ENCODE assay signal across 16 cellular contexts in the genomic region with DNA sequence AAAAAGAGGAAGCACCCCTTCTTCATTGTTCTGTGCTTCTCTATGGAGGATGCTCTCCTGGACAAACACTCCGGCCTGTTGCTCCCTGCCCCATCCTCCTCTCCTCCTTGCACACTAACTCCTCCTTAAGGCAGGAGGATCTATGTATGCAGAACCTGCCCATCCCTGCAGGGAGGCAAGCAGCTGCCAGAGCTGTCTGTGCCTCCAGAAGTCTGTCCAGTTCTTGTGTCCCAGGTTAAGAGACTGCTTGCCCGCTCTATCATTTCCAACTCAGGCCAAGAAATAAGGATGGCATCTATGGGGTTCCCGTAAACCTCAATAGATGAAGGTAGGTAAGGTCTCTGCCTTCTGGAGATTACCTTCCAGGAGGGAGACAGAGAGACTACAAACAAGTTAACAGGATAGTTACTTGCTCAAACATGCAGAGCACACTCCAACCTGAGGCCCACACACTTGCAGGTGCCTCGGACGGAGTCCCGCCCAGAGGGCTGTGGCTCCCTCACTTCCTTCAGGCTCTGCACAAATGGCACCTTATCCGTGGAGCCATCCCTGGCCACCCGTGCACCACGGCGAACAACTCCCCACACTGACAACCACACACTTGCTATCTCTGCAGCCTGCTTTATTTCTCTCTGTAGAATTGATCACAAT. TPM values are rescaled to one million over a fixed set of nuclear protein-coding genes. Genes with fewer than 3 reads are reported as not detected.
DNase-seq lines count a peak whose midpoint lies in the region; ATAC-seq and TF ChIP-seq lines count a peak whose summit lies in the region.
"Had no signal": no experiment of that assay in that cellular context is flagged by ENCODE, and none has a peak within 500 bp of the region (broad histone marks: within the 10 kb centered on the region; RNA-seq: fewer than 3 reads in every experiment).

No MANE protein-coding gene starts in this region.

- WGBS in heart right ventricle, 2 donors, result 93 to 95% methylated on average over 10 of the region's 10 CpGs

- BruUV-seq in A673 (replicated peaks; lab: Mats Ljungman, UMichigan), result no TSS peak

- H3K9me3 Mint-ChIP-seq in WTC11 (no peaks in the 10 kb centered on the region), neural progenitor cell (no peaks in the 10 kb centered on the region)
- H3K9me3 Mint-ChIP-seq: CD4-positive, CD25-positive, alpha-beta regulatory T cell had no signal

- no peak for TF ChIP-seq POLR2A in erythroblast (IDR thresholded peaks at IDR 0.05; ENCODE audit: low read length)

- DNase-seq in A673 (ENCODE audit: low spot score) (no peak), WTC11 (ENCODE audit: low spot score) (no peak), erythroblast (lab: John Stamatoyannopoulos, UW) (peak; percentile 31 to 76), right atrium auricular region (ENCODE audit: low spot score) (no peak), dedifferentiated amniotic fluid mesenchymal stem cell (ENCODE audit: extremely low spot score) (no peak), neural progenitor cell (ENCODE audit: low spot score) (no peak), heart right ventricle (no peak)
- DNase-seq: Calu3; CD4-positive, CD25-positive, alpha-beta regulatory T cell; H7; NCI-H1048; NCI-H146; NCI-H345; NCI-H526 treated with DMSO at 0.1 percent for 48 hours had no signal

- H3K4me2 ChIP-seq in neural progenitor cell, result no peak overlapping the region
- H3K4me2 ChIP-seq: A549 had no signal

- POLR2A ChIA-PET in A673 (lab: Charles Lee; ENCODE audit: low non-redundant PET), result no interaction called here
- POLR2A ChIA-PET in HEK293 (lab: Yijun Ruan, JAX), result no interaction called here
- POLR2A ChIA-PET in WTC11 (lab: Charles Lee), result no interaction called here

- H4K20me1 ChIP-seq in neural progenitor cell (ENCODE audit: low read depth), result peaks cover 84% of the 10 kb centered on the region

- H3K27ac ChIP-seq in A673 (ENCODE audit: low read depth, low read length, poor library complexity, severe bottlenecking), result peak overlapping the region; percentile 13
- no peak overlapping the region for H3K27ac ChIP-seq in HEK293 (ENCODE audit: extremely low read depth, low read depth, low read length)
- no peak overlapping the region for H3K27ac ChIP-seq in right atrium auricular region
- H3K27ac ChIP-seq in neural progenitor cell, result no peak overlapping the region
- peak overlapping the region in 1 of 10 donors; percentile 17 for H3K27ac ChIP-seq in heart right ventricle
- H3K27ac ChIP-seq: A549 had no signal

- H3K9me3 ChIP-seq in A673 (ENCODE audit: low read depth, low read length, poor library complexity, severe bottlenecking), result no peaks in the 10 kb centered on the region
- no peaks in the 10 kb centered on the region for H3K9me3 ChIP-seq in HEK293 (ENCODE audit: control insufficient read depth, insufficient read depth, low read depth, low read length)
- H3K9me3 ChIP-seq in right atrium auricular region, result no peaks in the 10 kb centered on the region
- H3K9me3 ChIP-seq in neural progenitor cell (ENCODE audit: low read depth), result no peaks in the 10 kb centered on the region
- no peaks in the 10 kb centered on the region for H3K9me3 ChIP-seq in heart right ventricle
- H3K9me3 ChIP-seq: A549 had no signal

- no peak overlapping the region for H3K4me3 Mint-ChIP-seq in WTC11
- H3K4me3 Mint-ChIP-seq in neural progenitor cell, result no peak overlapping the region

- TF ChIP-seq CTCF in A673 (conservative IDR thresholded peaks at IDR 0.05; ENCODE audit: low read depth, low read length) (no peak), HEK293 (tag by site-specific recombination; IDR thresholded peaks at IDR 0.05) (no peak), WTC11 (IDR thresholded peaks at IDR 0.05) (no peak), right atrium auricular region (IDR thresholded peaks at IDR 0.05) (no peak), neural progenitor cell (IDR thresholded peaks at IDR 0.05) (no peak), heart right ventricle (IDR thresholded peaks at IDR 0.05) (no peak)

- H3K27me3 ChIP-seq in A673 (replicated peaks; ENCODE audit: insufficient read depth, low read depth, low read length, poor library complexity) (no peaks in the 10 kb centered on the region), right atrium auricular region (no peaks in the 10 kb centered on the region), neural progenitor cell (no peaks in the 10 kb centered on the region), heart right ventricle (no peaks in the 10 kb centered on the region)

- H3K79me2 ChIP-seq in neural progenitor cell (ENCODE audit: low read depth), result peaks cover 80% of the 10 kb centered on the region

- H3K4me1 ChIP-seq in A673 (ENCODE audit: insufficient read depth, low read length, poor library complexity, severe bottlenecking) (peaks cover 24% of the 10 kb centered on the region), HEK293 (ENCODE audit: control insufficient read depth, insufficient read depth, low read length) (peaks cover 1% of the 10 kb centered on the region), right atrium auricular region (peaks cover 0 to 18% of the 10 kb centered on the region in 2 donors), neural progenitor cell (peaks cover 7% of the 10 kb centered on the region), heart right ventricle (peaks cover 8 to 35% (median 17%) of the 10 kb centered on the region in 9 donors)

- no peak overlapping the region for H3K9ac ChIP-seq in neural progenitor cell

- CTCF ChIA-PET in A673 (lab: Charles Lee) (no interaction called here), HEK293 (lab: Yijun Ruan, JAX) (interaction anchor here (1.2 to 2.2 kb wide), 2 partner anchors 258 to 582 kb away, joined by 3 to 10 read pairs; no protein-coding TSS in a partner anchor), WTC11 (lab: Charles Lee) (interaction anchor here (1.4 to 2.2 kb wide), 2 partner anchors 7 to 581 kb away, joined by 4 to 8 read pairs; a partner anchor contains a TSS)

- no peak overlapping the region for H3K4me3 ChIP-seq in A673 (ENCODE audit: low read depth, low read length, poor library complexity, severe bottlenecking)
- H3K4me3 ChIP-seq in HEK293 (ENCODE audit: low read depth, low read length), result no peak overlapping the region
- H3K4me3 ChIP-seq in right atrium auricular region, result no peak overlapping the region
- no peak overlapping the region for H3K4me3 ChIP-seq in neural progenitor cell
- no peak overlapping the region for H3K4me3 ChIP-seq in heart right ventricle
- H3K4me3 ChIP-seq: A549 had no signal

- H3K27me3 Mint-ChIP-seq in WTC11 (ENCODE audit: low read depth) (no peaks in the 10 kb centered on the region), neural progenitor cell (ENCODE audit: insufficient read depth, low read depth) (peaks cover 8% of the 10 kb centered on the region)
- H3K27me3 Mint-ChIP-seq: CD4-positive, CD25-positive, alpha-beta regulatory T cell had no signal

- peaks cover 7% of the 10 kb centered on the region for H3K36me3 Mint-ChIP-seq in WTC11
- peaks cover 14% of the 10 kb centered on the region for H3K36me3 Mint-ChIP-seq in neural progenitor cell

- no peaks in the 10 kb centered on the region for H3K36me3 ChIP-seq in A673 (ENCODE audit: insufficient read depth, low read length, poor library complexity, severe bottlenecking)
- peaks cover 0 to 27% of the 10 kb centered on the region in 2 experiments; a peak in 1 of 3 replicates for H3K36me3 ChIP-seq in HEK293 (ENCODE audit: control insufficient read depth in 2 of 2, insufficient read depth in 1 of 2, low read length in 2 of 2)
- H3K36me3 ChIP-seq in right atrium auricular region, result no peaks in the 10 kb centered on the region
- no peaks in the 10 kb centered on the region for H3K36me3 ChIP-seq in neural progenitor cell
- H3K36me3 ChIP-seq in heart right ventricle, result peaks cover 0 to 24% (median 0%) of the 10 kb centered on the region in 9 donors

- H3K4me1 Mint-ChIP-seq in WTC11 (peaks cover 33% of the 10 kb centered on the region), neural progenitor cell (peaks cover 16% of the 10 kb centered on the region)

- ATAC-seq in WTC11 (no peak), heart right ventricle (no peak)
- ATAC-seq: A549 had no signal

- H3K27ac Mint-ChIP-seq in WTC11, result 0 out of 2 replicates have a peak overlapping the region, but pooled peaks have one; percentile 8
- H3K27ac Mint-ChIP-seq in neural progenitor cell, result no peak overlapping the region

- no peak overlapping the region for H2AFZ ChIP-seq in neural progenitor cell (replicated peaks)

- peaks cover 26% of the 10 kb centered on the region for H3F3A ChIP-seq in neural progenitor cell (ENCODE audit: low read depth)

- intact Hi-C loops in A673 (cut with micrococcal nuclease; ENCODE audit: unreplicated experiment), result loop anchor here (5.0 to 10.0 kb wide), 3 partner anchors 162 to 929 kb away; no protein-coding TSS in a partner anchor
- intact Hi-C loops in heart right ventricle (cut with DNase I), result loop anchor here in 3 of 10 donors (5.0 kb wide), 3 partner anchors 262 to 582 kb away; no protein-coding TSS in a partner anchor

TF ChIP-seq in HEK293, 187 proteins besides CTCF, POLR2A, EP300 and RAD21:
- TF ChIP-seq GLIS2 (tag by site-specific recombination; IDR thresholded peaks at IDR 0.05) (no peak), ZBTB17 (tag by site-specific recombination; IDR thresholded peaks at IDR 0.05) (peak; percentile 68)
TF ChIP-seq in HEK293: peak in this region for 1.

TF ChIP-seq in WTC11, 78 proteins besides CTCF, POLR2A, EP300 and RAD21 (continues in another document):
- TF ChIP-seq TEAD1 (CRISPR knock-in tag; IDR thresholded peaks at IDR 0.05) (no peak), JAZF1 (CRISPR knock-in tag; IDR thresholded peaks at IDR 0.05) (no peak), TCF7 (CRISPR knock-in tag; IDR thresholded peaks at IDR 0.05; ENCODE audit: low read depth) (no peak), ELF4 (CRISPR knock-in tag; IDR thresholded peaks at IDR 0.05; ENCODE audit: low read depth) (no peak), GABPB1 (CRISPR knock-in tag; IDR thresholded peaks at IDR 0.05) (no peak)
- TF ChIP-seq, protein P1, sequence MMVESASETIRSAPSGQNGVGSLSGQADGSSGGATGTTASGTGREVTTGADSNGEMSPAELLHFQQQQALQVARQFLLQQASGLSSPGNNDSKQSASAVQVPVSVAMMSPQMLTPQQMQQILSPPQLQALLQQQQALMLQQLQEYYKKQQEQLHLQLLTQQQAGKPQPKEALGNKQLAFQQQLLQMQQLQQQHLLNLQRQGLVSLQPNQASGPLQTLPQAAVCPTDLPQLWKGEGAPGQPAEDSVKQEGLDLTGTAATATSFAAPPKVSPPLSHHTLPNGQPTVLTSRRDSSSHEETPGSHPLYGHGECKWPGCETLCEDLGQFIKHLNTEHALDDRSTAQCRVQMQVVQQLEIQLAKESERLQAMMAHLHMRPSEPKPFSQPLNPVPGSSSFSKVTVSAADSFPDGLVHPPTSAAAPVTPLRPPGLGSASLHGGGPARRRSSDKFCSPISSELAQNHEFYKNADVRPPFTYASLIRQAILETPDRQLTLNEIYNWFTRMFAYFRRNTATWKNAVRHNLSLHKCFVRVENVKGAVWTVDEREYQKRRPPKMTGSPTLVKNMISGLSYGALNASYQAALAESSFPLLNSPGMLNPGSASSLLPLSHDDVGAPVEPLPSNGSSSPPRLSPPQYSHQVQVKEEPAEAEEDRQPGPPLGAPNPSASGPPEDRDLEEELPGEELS (CRISPR knock-in tag; IDR thresholded peaks at IDR 0.05), result no peak

RNA-seq across cellular contexts. Expression of a gene that starts 6.9 kb away (rescaled TPM):
- 49.8 and 53.9 TPM in 2 replicates for total RNA-seq in A673 (2021)
- total RNA-seq in WTC11 (2021), result 21.4 to 23.4 TPM (median 22.5 TPM) in 3 replicates
- 1 to 10 TPM; 4.6 to 6.7 TPM for total RNA-seq in right atrium auricular region
- 16.4 and 39.0 TPM in 2 replicates for total RNA-seq in neural progenitor cell (ENCODE audit: low replicate concordance)
- 1 to 10 TPM; 2.2 to 7.2 (median 3.6) TPM for total RNA-seq in heart right ventricle
- polyA plus RNA-seq in heart right ventricle, result 1 to 10 TPM; 2.7 to 4.5 TPM

Comparison
In these comparisons a context has a peak if more than half of its experiments do, and no peak if none do; other contexts are left out.
1. DNase-seq: peak in erythroblast (2 of 2); none in A673 (single experiment), WTC11 (single experiment), right atrium auricular region (single experiment), dedifferentiated amniotic fluid mesenchymal stem cell (single experiment), neural progenitor cell (single experiment) and heart right ventricle (0 of 2).